9 cellular contexts compared by ENCODE assay signal in genomic region chr14:60981626-60982455, GRCh38. TPM values are rescaled to one million over a fixed set of nuclear protein-coding genes. Genes with fewer than 3 reads are reported as not detected.
DNase-seq lines count a peak whose midpoint lies in the region; ATAC-seq and TF ChIP-seq lines count a peak whose summit lies in the region.
"Had no signal": no experiment of that assay in that cellular context is flagged by ENCODE, and none has a peak within 500 bp of the region (broad histone marks: within the 10 kb centered on the region; RNA-seq: fewer than 3 reads in every experiment).

No MANE protein-coding gene starts in this region.

- no peaks in the 10 kb centered on the region for H3K9me3 ChIP-seq in MG63

- peak overlapping the region; percentile 89 for H3K56ac ChIP-seq in mesendoderm (ENCODE audit: low read length)

- H3K27me3 ChIP-seq in MG63 (no peaks in the 10 kb centered on the region), mesendoderm (ENCODE audit: insufficient read depth, low read length, poor library complexity) (no peaks in the 10 kb centered on the region)

- peaks cover 2% of the 10 kb centered on the region for H3K4me1 ChIP-seq in mesendoderm (ENCODE audit: control insufficient read depth, low read depth, low read length)

- no peak overlapping the region for H3K27ac Mint-ChIP-seq in chondrocyte (ENCODE audit: unreplicated experiment)
- H3K27ac Mint-ChIP-seq: activated naive CD8-positive, alpha-beta T cell treated with anti-CD3 and anti-CD28 coated beads, Interleukin-2, amount 10 ng/mL, durations not matched to agents 7 days and 5 days had no signal

- peaks cover 21% of the 10 kb centered on the region for H3K36me3 ChIP-seq in MG63
- H3K36me3 ChIP-seq in mesendoderm (ENCODE audit: control insufficient read depth, insufficient read depth, low read length) = no peaks in the 10 kb centered on the region

- peaks cover 14% of the 10 kb centered on the region for H3K36me3 Mint-ChIP-seq in chondrocyte (ENCODE audit: low read depth)

- no peak overlapping the region for H3K4me3 Mint-ChIP-seq in chondrocyte (ENCODE audit: unreplicated experiment)

- DNase-seq in NCI-H1417 (lab: John Stamatoyannopoulos, UW) (peak in 2 of 3 experiments; percentile 34 to 74), NCI-H1417 treated with DMSO at 0.1 percent for 48 hours (lab: John Stamatoyannopoulos, UW) (no peak), MG63 (peak; percentile 8), mesendoderm (peak; percentile 71), chondrocyte (ENCODE audit: low spot score) (no peak)
- no peak for DNase-seq in effector CD4-positive, alpha-beta T cell

- H3K4me1 Mint-ChIP-seq in chondrocyte (ENCODE audit: low read depth) = peaks cover 31% of the 10 kb centered on the region

- H3K4me2 ChIP-seq in mesendoderm (ENCODE audit: low read length) = peak overlapping the region; percentile 76

- no peak for TF ChIP-seq CTCF in chondrocyte (IDR thresholded peaks at IDR 0.05)

- no peak for ATAC-seq in GM21723 (IDR thresholded peaks at IDR 0.05; ENCODE audit: unreplicated experiment)

- H3K9ac ChIP-seq in mesendoderm (ENCODE audit: low read length) = peak overlapping the region; percentile 86

- H2AK5ac ChIP-seq in mesendoderm (ENCODE audit: low read length) = no peak overlapping the region

- no peak overlapping the region for H3K4ac ChIP-seq in mesendoderm (ENCODE audit: low read depth, low read length)

- H3K4me3 ChIP-seq in MG63 (peak overlapping the region; percentile 92), mesendoderm (ENCODE audit: low read length) (peak overlapping the region; percentile 85)

- no peaks in the 10 kb centered on the region for H3K9me3 Mint-ChIP-seq in chondrocyte (ENCODE audit: low read depth)
- H3K9me3 Mint-ChIP-seq: activated naive CD8-positive, alpha-beta T cell treated with anti-CD3 and anti-CD28 coated beads, Interleukin-2, amount 10 ng/mL, durations not matched to agents 7 days and 5 days had no signal

- H4K8ac ChIP-seq in mesendoderm (ENCODE audit: low read depth, low read length) = no peak overlapping the region

- H3K27me3 Mint-ChIP-seq in chondrocyte (ENCODE audit: low read depth) = no peaks in the 10 kb centered on the region
- H3K27me3 Mint-ChIP-seq: activated naive CD8-positive, alpha-beta T cell treated with anti-CD3 and anti-CD28 coated beads, Interleukin-2, amount 10 ng/mL, durations not matched to agents 7 days and 5 days had no signal

- no peak overlapping the region for H2BK15ac ChIP-seq in mesendoderm (replicated peaks; ENCODE audit: low read depth)

- H3K79me1 ChIP-seq in mesendoderm (ENCODE audit: low read length) = peaks cover 2% of the 10 kb centered on the region

- no peak overlapping the region for H2BK5ac ChIP-seq in mesendoderm (ENCODE audit: low read length)

- H4K5ac ChIP-seq in mesendoderm (ENCODE audit: low read length) = no peak overlapping the region

- peaks cover 3% of the 10 kb centered on the region for H3K79me2 ChIP-seq in mesendoderm (ENCODE audit: control insufficient read depth, insufficient read depth, low read length)

- no peak overlapping the region for H2BK120ac ChIP-seq in mesendoderm (ENCODE audit: low read depth, low read length)

- H3K18ac ChIP-seq in mesendoderm (ENCODE audit: low read length) = no peak overlapping the region

- H3K27ac ChIP-seq in cingulate gyrus (ENCODE audit: low read depth, low read length) (peak overlapping the region; percentile 76), mesendoderm (ENCODE audit: low read depth, low read length) (no peak overlapping the region)

- no CpG with 5 or more reads among the region's 13 CpGs for WGBS in mesendoderm (ENCODE audit: extremely low coverage, insufficient coverage, low lambda C conversion rate)

- no peak overlapping the region for H3K23ac ChIP-seq in mesendoderm (ENCODE audit: low read length)

RNA-seq across cellular contexts. Expression of gene SLC38A6, which starts 0.8 kb away (rescaled TPM):
- 4.2 and 11.4 TPM in 2 replicates for total RNA-seq in MG63 (2014; rRNA removed; shearing (Covaris generic); ENCODE audit: low replicate concordance)
- polyA plus RNA-seq in mesendoderm (2013, experiment 1 of 2) = 7.1 TPM
- 6.9 TPM for polyA plus RNA-seq in mesendoderm (2013, experiment 2 of 2)
- 24.7 to 45.7 TPM (median 26.0 TPM) in 3 replicates for total RNA-seq in chondrocyte

RNA-seq across cellular contexts. Expression of gene TRMT5, which starts 1.0 kb away (rescaled TPM):
- total RNA-seq in MG63 (2014; rRNA removed; shearing (Covaris generic); ENCODE audit: low replicate concordance) = 13.3 and 22.5 TPM in 2 replicates
- polyA plus RNA-seq in mesendoderm (2013, experiment 1 of 2) = 18.0 TPM
- polyA plus RNA-seq in mesendoderm (2013, experiment 2 of 2) = 17.0 TPM
- 12.6 to 18.0 TPM (median 13.2 TPM) in 3 replicates for total RNA-seq in chondrocyte

Comparison
In these comparisons a context has a peak if more than half of its experiments do, and no peak if none do; other contexts are left out.
1. DNase-seq: peak in NCI-H1417 (2 of 3), MG63 (single experiment) and mesendoderm (single experiment); none in NCI-H1417 treated with DMSO at 0.1 percent for 48 hours (single experiment), effector CD4-positive, alpha-beta T cell (single experiment) and chondrocyte (single experiment).